Comparison of ENCODE assay signal across 26 cellular contexts in genomic region chr5:10416868-10417267, GRCh38. TPM values are rescaled to one million over a fixed set of nuclear protein-coding genes. Genes with fewer than 3 reads are reported as not detected.
"Had no signal": no experiment of that assay in that cellular context is flagged by ENCODE, and none has a peak within 500 bp of the region (broad histone marks: within the 10 kb centered on the region; RNA-seq: fewer than 3 reads in every experiment).

No MANE protein-coding gene starts in this region.

- H3K27ac Mint-ChIP-seq: natural killer cell treated with Interleukin-12 subunit alpha and Interleukin-12 subunit beta and Interleukin-15 and Interleukin-18, amount 100 ng/mL, for 72 hours; stimulated activated naive CD8-positive, alpha-beta T cell treated with anti-CD3 and anti-CD28 coated beads, Interleukin-15, Interleukin-2, amounts not matched to agents 100 ng/mL and 50 ng/mL, for 24 hours; type B pancreatic cell had no signal

- H3K4me1 ChIP-seq: prostate gland, tibial nerve, uterus had no signal

- H3K27me3 Mint-ChIP-seq: naive thymus-derived CD4-positive, alpha-beta T cell; natural killer cell treated with Interleukin-12 subunit alpha and Interleukin-12 subunit beta and Interleukin-15 and Interleukin-18, amount 100 ng/mL, for 72 hours; stimulated activated naive CD8-positive, alpha-beta T cell treated with anti-CD3 and anti-CD28 coated beads, Interleukin-15, Interleukin-2, amounts not matched to agents 100 ng/mL and 50 ng/mL, for 24 hours; type B pancreatic cell had no signal

- H3K36me3 ChIP-seq: ovary, prostate gland, uterus had no signal

- DNase-seq: heart left ventricle; hypothalamus; immature natural killer cell; kidney; left colon; left lung; midbrain; mucosa of descending colon; naive thymus-derived CD4-positive, alpha-beta T cell; ovary; posterior cingulate gyrus; retina; right cardiac atrium; stimulated activated CD4-positive, alpha-beta T cell treated with anti-CD3 and anti-CD28 coated beads, Interleukin-4, amount 100 ng/mL, for 4 hours; stimulated activated CD8-positive, alpha-beta memory T cell treated with anti-CD3 and anti-CD28 coated beads, Interleukin-4, amount 100 ng/mL, for 48 hours; stimulated activated naive CD4-positive, alpha-beta T cell; uterus had no signal

- H3K9me3 Mint-ChIP-seq: immature natural killer cell; naive thymus-derived CD4-positive, alpha-beta T cell; natural killer cell treated with Interleukin-12 subunit alpha and Interleukin-12 subunit beta and Interleukin-15 and Interleukin-18, amount 100 ng/mL, for 72 hours; stimulated activated naive CD8-positive, alpha-beta T cell treated with anti-CD3 and anti-CD28 coated beads, Interleukin-15, Interleukin-2, amounts not matched to agents 100 ng/mL and 50 ng/mL, for 24 hours; type B pancreatic cell had no signal

- H3K27me3 ChIP-seq: heart left ventricle, left lung, ovary, tibial nerve, uterus had no signal

- H3K9me3 ChIP-seq: heart left ventricle, left lung, mucosa of descending colon, ovary, prostate gland, tibial nerve, uterus had no signal

- H3K27ac ChIP-seq: heart left ventricle, left lung, ovary, prostate gland, skin epidermis, tibial nerve, uterus had no signal

- H3K4me3 Mint-ChIP-seq: immature natural killer cell; naive thymus-derived CD4-positive, alpha-beta T cell; natural killer cell treated with Interleukin-12 subunit alpha and Interleukin-12 subunit beta and Interleukin-15 and Interleukin-18, amount 100 ng/mL, for 72 hours; stimulated activated naive CD8-positive, alpha-beta T cell treated with anti-CD3 and anti-CD28 coated beads, Interleukin-15, Interleukin-2, amounts not matched to agents 100 ng/mL and 50 ng/mL, for 24 hours; type B pancreatic cell had no signal

- ATAC-seq: heart left ventricle; left colon; left lung; mucosa of descending colon; naive thymus-derived CD4-positive, alpha-beta T cell; natural killer cell treated with Interleukin-12 subunit alpha and Interleukin-12 subunit beta and Interleukin-15 and Interleukin-18, amount 100 ng/mL, for 72 hours; right cardiac atrium; sciatic nerve had no signal

- H3K4me3 ChIP-seq: heart left ventricle, left lung, lung, mucosa of descending colon, ovary, prostate gland, skin epidermis, tibial nerve, uterus had no signal

RNA-seq across cellular contexts. Expression of gene ROPN1L, which starts 24.8 kb away (rescaled TPM):
- total RNA-seq: left colon, mucosa of descending colon, ureter had no signal
